In genomic region chr1:170145691-170146676, GRCh38 we compare ENCODE assay signal across 1 cellular context.
TF ChIP-seq lines count a peak whose summit lies in the region.

TSS of gene NTMT2 (plus strand) at chr1:170145959. CDS start at chr1:170146108, 149 bp downstream.

TF ChIP-seq in HEK293, 187 proteins besides CTCF, POLR2A, EP300 and RAD21 (continued from another document):
- TF ChIP-seq ZNF549 (tag by site-specific recombination; IDR thresholded peaks at IDR 0.05) (no peak), ZNF555 (tag by site-specific recombination; conservative IDR thresholded peaks at IDR 0.05) (no peak), ZNF416 (tag by site-specific recombination; IDR thresholded peaks at IDR 0.05) (no peak), ZNF837 (tag by site-specific recombination; IDR thresholded peaks at IDR 0.05) (no peak), ZBTB11 (tag by site-specific recombination; conservative IDR thresholded peaks at IDR 0.05; ENCODE audit: low read depth) (no peak), ZNF76 (tag by site-specific recombination; IDR thresholded peaks at IDR 0.05; ENCODE audit: borderline replicate concordance, low read depth) (no peak), ZNF629 (tag by site-specific recombination; IDR thresholded peaks at IDR 0.05) (peak; percentile 83), OSR2 (tag by site-specific recombination; IDR thresholded peaks at IDR 0.05) (peak; percentile 6; the same call in 1 of the 2 replicates), KLF9 (tag by site-specific recombination; IDR thresholded peaks at IDR 0.05; ENCODE audit: low read depth) (no peak), ZNF677 (tag by site-specific recombination; IDR thresholded peaks at IDR 0.05) (no peak), ZNF175 (tag by site-specific recombination; IDR thresholded peaks at IDR 0.05) (no peak), ZNF548 (tag by site-specific recombination; IDR thresholded peaks at IDR 0.05) (no peak), SP7 (tag by site-specific recombination; IDR thresholded peaks at IDR 0.05) (no peak), ZNF404 (tag by site-specific recombination; IDR thresholded peaks at IDR 0.05) (no peak), ZNF768 (tag by site-specific recombination; IDR thresholded peaks at IDR 0.05) (no peak), ZNF394 (tag by site-specific recombination; IDR thresholded peaks at IDR 0.05; ENCODE audit: borderline replicate concordance) (no peak), IKZF3 (tag by site-specific recombination; IDR thresholded peaks at IDR 0.05) (peak; percentile 63), TCF7L2 (IDR thresholded peaks at IDR 0.05; ENCODE audit: borderline replicate concordance, low read depth, low read length) (no peak), ZNF2 (tag by site-specific recombination; IDR thresholded peaks at IDR 0.05) (no peak), ZNF366 (tag by site-specific recombination; conservative IDR thresholded peaks at IDR 0.05) (peak; percentile 51; the same call in 1 of the 2 replicates), ZNF202 (tag by site-specific recombination; IDR thresholded peaks at IDR 0.05; ENCODE audit: borderline replicate concordance) (no peak), SP3 (tag by site-specific recombination; IDR thresholded peaks at IDR 0.05) (peak; percentile 20; the same call in 1 of the 2 replicates), ZNF560 (tag by site-specific recombination; IDR thresholded peaks at IDR 0.05; ENCODE audit: borderline replicate concordance) (no peak), MZF1 (tag by site-specific recombination; IDR thresholded peaks at IDR 0.05; ENCODE audit: borderline replicate concordance) (peak; percentile 50; the same call in 1 of the 2 replicates), ZNF704 (tag by site-specific recombination; IDR thresholded peaks at IDR 0.05) (no peak), SALL2 (tag by site-specific recombination; IDR thresholded peaks at IDR 0.05; ENCODE audit: borderline replicate concordance) (no peak), ZNF518A (tag by site-specific recombination; conservative IDR thresholded peaks at IDR 0.05; ENCODE audit: low read depth) (peak; percentile 36; the same call in 1 of the 2 replicates), ZNF157 (tag by site-specific recombination; IDR thresholded peaks at IDR 0.05) (no peak), ZNF335 (tag by site-specific recombination; conservative IDR thresholded peaks at IDR 0.05) (peak; percentile 73), MYNN (tag by site-specific recombination; IDR thresholded peaks at IDR 0.05; ENCODE audit: borderline replicate concordance) (no peak), ZEB2 (tag by site-specific recombination; IDR thresholded peaks at IDR 0.05) (0 out of 2 replicates have a peak, but pooled peaks have one; percentile 55), ZNF362 (tag by site-specific recombination; IDR thresholded peaks at IDR 0.05) (peak; percentile 65; the same call in 1 of the 2 replicates), ZNF341 (tag by site-specific recombination; IDR thresholded peaks at IDR 0.05; ENCODE audit: low read depth) (peak; percentile 71), HOXC10 (CRISPR knock-in tag; IDR thresholded peaks at IDR 0.05) (no peak), ZNF488 (tag by site-specific recombination; IDR thresholded peaks at IDR 0.05) (no peak), ZNF266 (tag by site-specific recombination; IDR thresholded peaks at IDR 0.05; ENCODE audit: low read depth) (no peak), ZNF558 (tag by site-specific recombination; IDR thresholded peaks at IDR 0.05) (no peak), ZNF184 (tag by site-specific recombination; IDR thresholded peaks at IDR 0.05) (0 out of 2 replicates have a peak, but pooled peaks have one; percentile 51), ZNF501 (tag by site-specific recombination; IDR thresholded peaks at IDR 0.05) (0 out of 2 replicates have a peak, but pooled peaks have one; percentile 16), ZNF623 (tag by site-specific recombination; IDR thresholded peaks at IDR 0.05) (no peak), ZNF777 (tag by site-specific recombination; IDR thresholded peaks at IDR 0.05; ENCODE audit: borderline replicate concordance) (no peak), YY1 (tag by site-specific recombination; IDR thresholded peaks at IDR 0.05) (no peak), OVOL3 (tag by site-specific recombination; IDR thresholded peaks at IDR 0.05) (no peak), GLI2 (tag by site-specific recombination; IDR thresholded peaks at IDR 0.05; ENCODE audit: borderline replicate concordance, low read depth) (no peak), ZNF692 (tag by site-specific recombination; IDR thresholded peaks at IDR 0.05) (no peak)
